In the genomic region with DNA sequence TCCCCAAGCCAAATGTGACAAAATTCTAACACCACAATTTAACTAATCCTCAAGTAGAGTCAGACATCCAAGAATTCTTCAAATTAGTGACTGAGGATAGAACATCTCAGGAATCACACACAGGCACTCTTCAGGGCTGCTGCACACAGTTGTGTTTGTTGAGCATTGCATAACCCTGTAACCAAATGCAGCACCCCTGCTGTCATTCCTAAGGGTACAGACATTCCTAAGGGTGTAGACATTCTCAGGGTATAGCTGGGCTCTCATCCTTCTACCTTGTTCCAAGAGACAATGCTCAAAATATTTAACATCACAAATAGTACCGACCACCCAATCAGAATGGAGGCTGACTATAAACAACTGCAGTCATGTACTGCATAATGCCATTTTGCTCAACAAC, we compare ENCODE assay signal across 31 cellular contexts.
A peak's percentile ranks its signal among the peaks of the same experiment; 100 is the strongest.
DNase-seq lines count a peak whose midpoint lies in the region; ATAC-seq and TF ChIP-seq lines count a peak whose summit lies in the region.
"Had no signal": no experiment of that assay in that cellular context is flagged by ENCODE, and none has a peak within 500 bp of the region (broad histone marks: within the 10 kb centered on the region; RNA-seq: fewer than 3 reads in every experiment).

No MANE protein-coding gene starts in this region.

- peaks cover 29% of the 10 kb centered on the region for H3K9me3 Mint-ChIP-seq in endodermal cell
- H3K9me3 Mint-ChIP-seq in CD8-positive, alpha-beta memory T cell: peaks cover 0 to 9% (median 6%) of the 10 kb centered on the region in 5 donors

- H3K9ac ChIP-seq in endodermal cell (ENCODE audit: extremely low read depth, low read length, poor library complexity, severe bottlenecking): no peak overlapping the region
- H3K9ac ChIP-seq: BLaER1 treated with 17β-estradiol and CSF1 and Interleukin-3, amounts not matched to agents 10 nM and 100 nM had no signal

- no peaks in the 10 kb centered on the region for H3K4me1 ChIP-seq in endodermal cell (ENCODE audit: control insufficient read depth, insufficient read depth, low read length)
- H3K4me1 ChIP-seq in CD8-positive, alpha-beta memory T cell (ENCODE audit: insufficient read depth, low read length): no peaks in the 10 kb centered on the region
- H3K4me1 ChIP-seq: Caco-2, gastroesophageal sphincter, left ventricle myocardium inferior, pancreas, right lobe of liver, uterus had no signal

- CTCF ChIA-PET in CD8-positive, alpha-beta memory T cell (lab: Charles Lee): no interaction called here

- ATAC-seq in GM18858 (IDR thresholded peaks at IDR 0.05; ENCODE audit: unreplicated experiment): no peak
- ATAC-seq: activated CD4-positive, CD25-positive, alpha-beta regulatory T cell treated with anti-CD3 and anti-CD28 coated beads, Interleukin-2, amount 50 U/mL, for 24 hours; activated CD8-positive, alpha-beta T cell treated with anti-CD3 and anti-CD28 coated beads for 36 hours; gastroesophageal sphincter; pancreas; right lobe of liver; stimulated activated naive CD8-positive, alpha-beta T cell treated with anti-CD3 and anti-CD28 coated beads, Interleukin-15, Interleukin-2, amounts not matched to agents 100 U/mL and 50 U/mL, for 24 hours had no signal

- no peak overlapping the region for H3K4me3 ChIP-seq in endodermal cell (ENCODE audit: low read length)
- H3K4me3 ChIP-seq in CD8-positive, alpha-beta memory T cell (ENCODE audit: low read length): no peak overlapping the region
- H3K4me3 ChIP-seq: BLaER1 treated with 17β-estradiol and CSF1 and Interleukin-3, amounts not matched to agents 10 nM and 100 nM; gastroesophageal sphincter; left ventricle myocardium inferior; pancreas; PC-9; right lobe of liver; thoracic aorta; uterus had no signal

- H3K4me3 Mint-ChIP-seq in endodermal cell: no peak overlapping the region
- H3K4me3 Mint-ChIP-seq in CD8-positive, alpha-beta memory T cell: no peak overlapping the region
- H3K4me3 Mint-ChIP-seq: activated CD8-positive, alpha-beta T cell treated with anti-CD3 and anti-CD28 coated beads for 36 hours; brain; mesothelial cell of epicardium; nephron had no signal

- peaks cover 9% of the 10 kb centered on the region for H3K4me1 Mint-ChIP-seq in endodermal cell
- H3K4me1 Mint-ChIP-seq in CD8-positive, alpha-beta memory T cell: no peaks in the 10 kb centered on the region
- H3K4me1 Mint-ChIP-seq: brain had no signal

- H3K27ac ChIP-seq in endodermal cell (ENCODE audit: low read depth, low read length): no peak overlapping the region
- no peak overlapping the region for H3K27ac ChIP-seq in CD8-positive, alpha-beta memory T cell (ENCODE audit: low read depth, low read length)
- H3K27ac ChIP-seq: BLaER1 treated with 17β-estradiol and CSF1 and Interleukin-3, amounts not matched to agents 10 nM and 100 nM; gastroesophageal sphincter; left ventricle myocardium inferior; pancreas; PC-9; right lobe of liver; thoracic aorta; uterus had no signal

- H3K27ac Mint-ChIP-seq in endodermal cell: peak overlapping the region; percentile 48
- H3K27ac Mint-ChIP-seq in CD8-positive, alpha-beta memory T cell: no peak overlapping the region
- H3K27ac Mint-ChIP-seq: activated CD8-positive, alpha-beta T cell treated with anti-CD3 and anti-CD28 coated beads for 36 hours; brain; mesothelial cell of epicardium; nephron had no signal

- DNase-seq in EH (ENCODE audit: low read depth) (peak; percentile 38), NCI-H226 (peak; percentile 53), endodermal cell (peak; percentile 79), kidney glomerular epithelial cell (lab: John Stamatoyannopoulos, UW) (peak; percentile 28), KG1 (lab: John Stamatoyannopoulos, UW) (no peak), UCSD-AML1 (lab: John Stamatoyannopoulos, UW; ENCODE audit: unreplicated experiment) (no peak)
- no peak for DNase-seq in CD8-positive, alpha-beta memory T cell
- DNase-seq: activated CD8-positive, alpha-beta T cell treated with anti-CD3 and anti-CD28 coated beads for 36 hours; activated gamma-delta T cell; Caco-2; DMS79 treated with DMSO at 0.1 percent for 48 hours; HCEC 1CT; left ventricle myocardium inferior; NCI-H1092 treated with DMSO at 0.1 percent for 48 hours; NCI-H187 treated with DMSO at 0.1 percent for 48 hours; NCI-H2227 treated with DMSO at 0.1 percent for 48 hours; NCI-H748 treated with DMSO at 0.1 percent for 48 hours; pancreas; right lobe of liver; SHP77; stimulated activated naive CD8-positive, alpha-beta T cell treated with anti-CD3 and anti-CD28 coated beads, Interleukin-15, Interleukin-2, amounts not matched to agents 100 U/mL and 50 U/mL, for 24 hours; uterus had no signal

- H3K36me3 ChIP-seq in endodermal cell (ENCODE audit: control insufficient read depth, insufficient read depth, low read length): no peaks in the 10 kb centered on the region
- H3K36me3 ChIP-seq in CD8-positive, alpha-beta memory T cell (ENCODE audit: insufficient read depth, low read length): no peaks in the 10 kb centered on the region
- H3K36me3 ChIP-seq: BLaER1 treated with 17β-estradiol and CSF1 and Interleukin-3, amounts not matched to agents 10 nM and 100 nM; gastroesophageal sphincter; left ventricle myocardium inferior; pancreas; right lobe of liver; thoracic aorta; uterus had no signal

- 81 to 100% methylated on average over 1 of the region's 1 CpG for WGBS in endodermal cell (ENCODE audit: insufficient coverage in 1 of 2, insufficient read length in 1 of 2), 2 experiments

- POLR2A ChIA-PET in CD8-positive, alpha-beta memory T cell (lab: Charles Lee): no interaction called here

- no peaks in the 10 kb centered on the region for H3K27me3 ChIP-seq in endodermal cell (ENCODE audit: control insufficient read depth, insufficient read depth, low read length, poor library complexity, severe bottlenecking)
- no peaks in the 10 kb centered on the region for H3K27me3 ChIP-seq in CD8-positive, alpha-beta memory T cell (ENCODE audit: insufficient read depth, low read length, poor library complexity, severe bottlenecking)
- H3K27me3 ChIP-seq: BLaER1 treated with 17β-estradiol and CSF1 and Interleukin-3, amounts not matched to agents 10 nM and 100 nM; gastroesophageal sphincter; pancreas; right lobe of liver; uterus had no signal

- TF ChIP-seq CTCF in endodermal cell (conservative IDR thresholded peaks at IDR 0.05): no peak

- peaks cover 10% of the 10 kb centered on the region for H3K36me3 Mint-ChIP-seq in endodermal cell (ENCODE audit: low read depth)
- peaks cover 0 to 1% (median 0%) of the 10 kb centered on the region in 3 donors for H3K36me3 Mint-ChIP-seq in CD8-positive, alpha-beta memory T cell
- H3K36me3 Mint-ChIP-seq: brain, mesothelial cell of epicardium had no signal

- no peaks in the 10 kb centered on the region for H3K27me3 Mint-ChIP-seq in endodermal cell (ENCODE audit: insufficient read depth)
- peaks cover 0 to 1% of the 10 kb centered on the region in 2 donors for H3K27me3 Mint-ChIP-seq in CD8-positive, alpha-beta memory T cell
- H3K27me3 Mint-ChIP-seq: activated CD8-positive, alpha-beta T cell treated with anti-CD3 and anti-CD28 coated beads for 36 hours; brain had no signal

- H3K9me3 ChIP-seq in endodermal cell (ENCODE audit: control insufficient read depth, low read length): peaks cover 14% of the 10 kb centered on the region
- no peaks in the 10 kb centered on the region for H3K9me3 ChIP-seq in CD8-positive, alpha-beta memory T cell (ENCODE audit: low read length)
- H3K9me3 ChIP-seq: Caco-2, gastroesophageal sphincter, left ventricle myocardium inferior, pancreas, right lobe of liver, thoracic aorta, uterus had no signal

Comparison
In these comparisons a context has a peak if more than half of its experiments do, and no peak if none do; other contexts are left out.
1. DNase-seq: peak in EH (single experiment), NCI-H226 (single experiment), endodermal cell (single experiment) and kidney glomerular epithelial cell (single experiment); none in CD8-positive, alpha-beta memory T cell (0 of 5), KG1 (single experiment) and UCSD-AML1 (single experiment).